Comparison of ENCODE assay signal across 2 cellular contexts in genomic region chr11:119336744-119337469, GRCh38.
TF ChIP-seq lines count a peak whose summit lies in the region.

No MANE protein-coding gene starts in this region.

TF ChIP-seq in SK-N-SH, 30 proteins besides CTCF, POLR2A, EP300 and RAD21 (continued from another document):
- no peak for TF ChIP-seq MEF2A (IDR thresholded peaks at IDR 0.05; ENCODE audit: borderline replicate concordance, low read depth)
- no peak for TF ChIP-seq FOXJ3 (CRISPR knock-in tag; IDR thresholded peaks at IDR 0.05)
- no peak for TF ChIP-seq JUND (IDR thresholded peaks at IDR 0.05)
- no peak for TF ChIP-seq TCF12 (IDR thresholded peaks at IDR 0.05)
- TF ChIP-seq TEAD4 (IDR thresholded peaks at IDR 0.05; ENCODE audit: borderline replicate concordance, insufficient read depth), result no peak
- TF ChIP-seq REST (IDR thresholded peaks at IDR 0.05; ENCODE audit: low read depth, low read length), result no peak
- no peak for TF ChIP-seq RCOR1 (IDR thresholded peaks at IDR 0.05; ENCODE audit: low read length)
- TF ChIP-seq, protein P1, sequence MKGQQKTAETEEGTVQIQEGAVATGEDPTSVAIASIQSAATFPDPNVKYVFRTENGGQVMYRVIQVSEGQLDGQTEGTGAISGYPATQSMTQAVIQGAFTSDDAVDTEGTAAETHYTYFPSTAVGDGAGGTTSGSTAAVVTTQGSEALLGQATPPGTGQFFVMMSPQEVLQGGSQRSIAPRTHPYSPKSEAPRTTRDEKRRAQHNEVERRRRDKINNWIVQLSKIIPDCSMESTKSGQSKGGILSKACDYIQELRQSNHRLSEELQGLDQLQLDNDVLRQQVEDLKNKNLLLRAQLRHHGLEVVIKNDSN (IDR thresholded peaks at IDR 0.05; ENCODE audit: borderline replicate concordance, low read depth), result no peak
- TF ChIP-seq EZH2phosphoT487 (IDR thresholded peaks at IDR 0.05; ENCODE audit: borderline replicate concordance, low read depth), result no peak
- no peak for TF ChIP-seq NFIC (IDR thresholded peaks at IDR 0.05; ENCODE audit: borderline replicate concordance)
TF ChIP-seq in SK-N-SH: peak in this region for 0.

TF ChIP-seq in SK-N-SH treated with all-trans-retinoic acid at 6 μM for 48 hours, 23 proteins besides CTCF, POLR2A, EP300 and RAD21 (continued from another document):
- TF ChIP-seq, protein P2, sequence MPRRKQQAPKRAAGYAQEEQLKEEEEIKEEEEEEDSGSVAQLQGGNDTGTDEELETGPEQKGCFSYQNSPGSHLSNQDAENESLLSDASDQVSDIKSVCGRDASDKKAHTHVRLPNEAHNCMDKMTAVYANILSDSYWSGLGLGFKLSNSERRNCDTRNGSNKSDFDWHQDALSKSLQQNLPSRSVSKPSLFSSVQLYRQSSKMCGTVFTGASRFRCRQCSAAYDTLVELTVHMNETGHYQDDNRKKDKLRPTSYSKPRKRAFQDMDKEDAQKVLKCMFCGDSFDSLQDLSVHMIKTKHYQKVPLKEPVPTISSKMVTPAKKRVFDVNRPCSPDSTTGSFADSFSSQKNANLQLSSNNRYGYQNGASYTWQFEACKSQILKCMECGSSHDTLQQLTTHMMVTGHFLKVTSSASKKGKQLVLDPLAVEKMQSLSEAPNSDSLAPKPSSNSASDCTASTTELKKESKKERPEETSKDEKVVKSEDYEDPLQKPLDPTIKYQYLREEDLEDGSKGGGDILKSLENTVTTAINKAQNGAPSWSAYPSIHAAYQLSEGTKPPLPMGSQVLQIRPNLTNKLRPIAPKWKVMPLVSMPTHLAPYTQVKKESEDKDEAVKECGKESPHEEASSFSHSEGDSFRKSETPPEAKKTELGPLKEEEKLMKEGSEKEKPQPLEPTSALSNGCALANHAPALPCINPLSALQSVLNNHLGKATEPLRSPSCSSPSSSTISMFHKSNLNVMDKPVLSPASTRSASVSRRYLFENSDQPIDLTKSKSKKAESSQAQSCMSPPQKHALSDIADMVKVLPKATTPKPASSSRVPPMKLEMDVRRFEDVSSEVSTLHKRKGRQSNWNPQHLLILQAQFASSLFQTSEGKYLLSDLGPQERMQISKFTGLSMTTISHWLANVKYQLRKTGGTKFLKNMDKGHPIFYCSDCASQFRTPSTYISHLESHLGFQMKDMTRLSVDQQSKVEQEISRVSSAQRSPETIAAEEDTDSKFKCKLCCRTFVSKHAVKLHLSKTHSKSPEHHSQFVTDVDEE (CRISPR knock-in tag; IDR thresholded peaks at IDR 0.05), result no peak
- no peak for TF ChIP-seq ZNF8 (CRISPR knock-in tag; IDR thresholded peaks at IDR 0.05)
- no peak for TF ChIP-seq CSDC2 (CRISPR knock-in tag; IDR thresholded peaks at IDR 0.05)
- no peak for TF ChIP-seq GLIS3 (CRISPR knock-in tag; IDR thresholded peaks at IDR 0.05)
- no peak for TF ChIP-seq PATZ1 (CRISPR knock-in tag; IDR thresholded peaks at IDR 0.05; ENCODE audit: borderline replicate concordance)
- no peak for TF ChIP-seq SNAI2 (CRISPR knock-in tag; IDR thresholded peaks at IDR 0.05)
- TF ChIP-seq OSR1 (CRISPR knock-in tag; IDR thresholded peaks at IDR 0.05), result no peak
- TF ChIP-seq POU6F1 (CRISPR knock-in tag; IDR thresholded peaks at IDR 0.05; ENCODE audit: borderline replicate concordance, low read depth), result no peak
- no peak for TF ChIP-seq ZNF565 (CRISPR knock-in tag; conservative IDR thresholded peaks at IDR 0.05; ENCODE audit: low read depth)
- no peak for TF ChIP-seq PPARA (CRISPR knock-in tag; IDR thresholded peaks at IDR 0.05; ENCODE audit: borderline replicate concordance)
- TF ChIP-seq, protein P3, sequence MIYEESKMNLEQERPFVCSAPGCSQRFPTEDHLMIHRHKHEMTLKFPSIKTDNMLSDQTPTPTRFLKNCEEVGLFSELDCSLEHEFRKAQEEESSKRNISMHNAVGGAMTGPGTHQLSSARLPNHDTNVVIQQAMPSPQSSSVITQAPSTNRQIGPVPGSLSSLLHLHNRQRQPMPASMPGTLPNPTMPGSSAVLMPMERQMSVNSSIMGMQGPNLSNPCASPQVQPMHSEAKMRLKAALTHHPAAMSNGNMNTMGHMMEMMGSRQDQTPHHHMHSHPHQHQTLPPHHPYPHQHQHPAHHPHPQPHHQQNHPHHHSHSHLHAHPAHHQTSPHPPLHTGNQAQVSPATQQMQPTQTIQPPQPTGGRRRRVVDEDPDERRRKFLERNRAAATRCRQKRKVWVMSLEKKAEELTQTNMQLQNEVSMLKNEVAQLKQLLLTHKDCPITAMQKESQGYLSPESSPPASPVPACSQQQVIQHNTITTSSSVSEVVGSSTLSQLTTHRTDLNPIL (CRISPR knock-in tag; IDR thresholded peaks at IDR 0.05; ENCODE audit: low read depth), result no peak
- no peak for TF ChIP-seq ZFP30 (CRISPR knock-in tag; IDR thresholded peaks at IDR 0.05)
- no peak for TF ChIP-seq ZFP3 (CRISPR knock-in tag; IDR thresholded peaks at IDR 0.05)
- TF ChIP-seq, protein P4, sequence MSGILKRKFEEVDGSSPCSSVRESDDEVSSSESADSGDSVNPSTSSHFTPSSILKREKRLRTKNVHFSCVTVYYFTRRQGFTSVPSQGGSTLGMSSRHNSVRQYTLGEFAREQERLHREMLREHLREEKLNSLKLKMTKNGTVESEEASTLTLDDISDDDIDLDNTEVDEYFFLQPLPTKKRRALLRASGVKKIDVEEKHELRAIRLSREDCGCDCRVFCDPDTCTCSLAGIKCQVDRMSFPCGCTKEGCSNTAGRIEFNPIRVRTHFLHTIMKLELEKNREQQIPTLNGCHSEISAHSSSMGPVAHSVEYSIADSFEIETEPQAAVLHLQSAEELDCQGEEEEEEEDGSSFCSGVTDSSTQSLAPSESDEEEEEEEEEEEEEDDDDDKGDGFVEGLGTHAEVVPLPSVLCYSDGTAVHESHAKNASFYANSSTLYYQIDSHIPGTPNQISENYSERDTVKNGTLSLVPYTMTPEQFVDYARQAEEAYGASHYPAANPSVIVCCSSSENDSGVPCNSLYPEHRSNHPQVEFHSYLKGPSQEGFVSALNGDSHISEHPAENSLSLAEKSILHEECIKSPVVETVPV (CRISPR knock-in tag; IDR thresholded peaks at IDR 0.05), result no peak
- TF ChIP-seq ARNTL (CRISPR knock-in tag; IDR thresholded peaks at IDR 0.05; ENCODE audit: borderline replicate concordance, low read depth), result no peak
- no peak for TF ChIP-seq ZNF70 (CRISPR knock-in tag; IDR thresholded peaks at IDR 0.05)
- TF ChIP-seq ESRRG (CRISPR knock-in tag; IDR thresholded peaks at IDR 0.05), result no peak
- no peak for TF ChIP-seq RARB (CRISPR knock-in tag; IDR thresholded peaks at IDR 0.05)
- no peak for TF ChIP-seq TCF4 (CRISPR knock-in tag; IDR thresholded peaks at IDR 0.05; ENCODE audit: borderline replicate concordance)
